ENCODE assay signal across 14 cellular contexts in the genomic region with DNA sequence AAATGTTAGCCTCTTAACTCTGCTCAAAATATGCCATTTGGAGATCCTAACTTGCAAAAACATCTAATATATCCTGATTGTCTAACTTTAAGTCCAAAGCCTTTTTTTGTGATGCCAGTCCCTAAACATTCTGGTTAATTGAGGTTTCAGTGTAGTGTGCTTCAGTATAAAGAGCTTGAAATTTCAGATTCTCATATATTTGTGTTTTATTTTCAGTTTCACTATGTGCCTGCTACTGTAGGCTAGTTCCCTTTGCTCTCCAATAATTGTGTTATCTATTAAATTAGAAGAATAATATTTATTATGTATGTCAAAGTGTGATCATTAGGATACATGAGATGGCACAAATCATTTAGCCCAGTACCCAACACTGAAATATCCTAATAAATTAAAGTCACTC.
DNase-seq lines count a peak whose midpoint lies in the region; ATAC-seq and TF ChIP-seq lines count a peak whose summit lies in the region.
"Had no signal": no experiment of that assay in that cellular context is flagged by ENCODE, and none has a peak within 500 bp of the region (broad histone marks: within the 10 kb centered on the region; RNA-seq: fewer than 3 reads in every experiment).

No MANE protein-coding gene starts in this region.

- H3K27me3 ChIP-seq in MM.1S (replicated peaks; ENCODE audit: insufficient read depth, low read length), result no peaks in the 10 kb centered on the region
- H3K27me3 ChIP-seq: BLaER1 treated with 17β-estradiol and CSF1 and Interleukin-3, amounts not matched to agents 10 nM and 100 nM had no signal

- no peaks in the 10 kb centered on the region for H3K79me2 ChIP-seq in MM.1S (ENCODE audit: low read length)

- no peaks in the 10 kb centered on the region for H3K9me2 ChIP-seq in MM.1S (replicated peaks; ENCODE audit: insufficient read depth, low read length)

- no peak overlapping the region for H3K4me2 ChIP-seq in MM.1S (ENCODE audit: low read depth, low read length)
- H3K4me2 ChIP-seq: BLaER1 treated with 17β-estradiol and CSF1 and Interleukin-3, amounts not matched to agents 10 nM and 100 nM had no signal

- H3K4me3 Mint-ChIP-seq in progenitor cell of endocrine pancreas (ENCODE audit: low read depth), result no peak overlapping the region
- H3K4me3 Mint-ChIP-seq: CD4-positive, CD25-positive, alpha-beta regulatory T cell had no signal

- no peaks in the 10 kb centered on the region for H3K4me1 Mint-ChIP-seq in progenitor cell of endocrine pancreas (ENCODE audit: low read depth)
- H3K4me1 Mint-ChIP-seq: CD4-positive, CD25-positive, alpha-beta regulatory T cell had no signal

- no peaks in the 10 kb centered on the region for H3K4me1 ChIP-seq in MM.1S (ENCODE audit: low read length)
- H3K4me1 ChIP-seq: BLaER1 treated with 17β-estradiol and CSF1 and Interleukin-3, amounts not matched to agents 10 nM and 100 nM; HAP-1 had no signal

- H4K20me1 ChIP-seq in MM.1S (ENCODE audit: insufficient read depth, low read length), result no peaks in the 10 kb centered on the region
- H4K20me1 ChIP-seq: BLaER1 treated with 17β-estradiol and CSF1 and Interleukin-3, amounts not matched to agents 10 nM and 100 nM had no signal

- ATAC-seq in GM18508 (IDR thresholded peaks at IDR 0.05; ENCODE audit: insufficient read depth, unreplicated experiment) (peak; percentile 53), GM21786 (IDR thresholded peaks at IDR 0.05; ENCODE audit: unreplicated experiment) (peak; percentile 53), GM18517 (IDR thresholded peaks at IDR 0.05; ENCODE audit: unreplicated experiment) (no peak), HG03378 (IDR thresholded peaks at IDR 0.05; ENCODE audit: unreplicated experiment) (no peak)
- ATAC-seq: K562 had no signal

- H2AFZ ChIP-seq in MM.1S (ENCODE audit: low read length), result no peak overlapping the region

- H3K27ac ChIP-seq in MM.1S (ENCODE audit: low read length), result no peak overlapping the region
- H3K27ac ChIP-seq: BLaER1 treated with 17β-estradiol and CSF1 and Interleukin-3, amounts not matched to agents 10 nM and 100 nM had no signal

- no peak overlapping the region for H3K9ac ChIP-seq in MM.1S (ENCODE audit: low read length)
- H3K9ac ChIP-seq: BLaER1 treated with 17β-estradiol and CSF1 and Interleukin-3, amounts not matched to agents 10 nM and 100 nM had no signal

- no peaks in the 10 kb centered on the region for H3K9me3 Mint-ChIP-seq in progenitor cell of endocrine pancreas (ENCODE audit: low read depth)
- H3K9me3 Mint-ChIP-seq: HFFc6 had no signal

- H3K36me3 ChIP-seq in MM.1S (replicated peaks; ENCODE audit: insufficient read depth, low read length), result no peaks in the 10 kb centered on the region
- H3K36me3 ChIP-seq: BLaER1 treated with 17β-estradiol and CSF1 and Interleukin-3, amounts not matched to agents 10 nM and 100 nM; HAP-1 had no signal

- H3K27ac Mint-ChIP-seq in progenitor cell of endocrine pancreas, result no peak overlapping the region
- H3K27ac Mint-ChIP-seq: CD4-positive, CD25-positive, alpha-beta regulatory T cell; HFFc6 had no signal

- no peaks in the 10 kb centered on the region for H3K27me3 Mint-ChIP-seq in progenitor cell of endocrine pancreas
- H3K27me3 Mint-ChIP-seq: CD4-positive, CD25-positive, alpha-beta regulatory T cell had no signal

- no peaks in the 10 kb centered on the region for H3F3A ChIP-seq in MM.1S (ENCODE audit: insufficient read depth, low read length)

- DNase-seq in MM.1S (peak; percentile 17), fibroblast of peridontal ligament (ENCODE audit: extremely low read depth) (peak; percentile 20), progenitor cell of endocrine pancreas (ENCODE audit: low spot score, unreplicated experiment) (no peak)
- DNase-seq: ACHN; CD4-positive, CD25-positive, alpha-beta regulatory T cell; DMS79 had no signal

- H3K36me3 Mint-ChIP-seq in progenitor cell of endocrine pancreas (ENCODE audit: insufficient read depth), result no peaks in the 10 kb centered on the region
- H3K36me3 Mint-ChIP-seq: CD4-positive, CD25-positive, alpha-beta regulatory T cell had no signal

- TF ChIP-seq CTCF in MM.1S (IDR thresholded peaks at IDR 0.05; ENCODE audit: low read length) (no peak), progenitor cell of endocrine pancreas (IDR thresholded peaks at IDR 0.05; ENCODE audit: unreplicated experiment) (no peak)

- no peaks in the 10 kb centered on the region for H3K9me3 ChIP-seq in MM.1S (replicated peaks; ENCODE audit: insufficient read depth, low read length)
- H3K9me3 ChIP-seq: HAP-1 had no signal

- no peak overlapping the region for H3K4me3 ChIP-seq in MM.1S (ENCODE audit: low read length)
- H3K4me3 ChIP-seq: BLaER1 treated with 17β-estradiol and CSF1 and Interleukin-3, amounts not matched to agents 10 nM and 100 nM; HAP-1; K562 had no signal

Comparison
In these comparisons a context has a peak if more than half of its experiments do, and no peak if none do; other contexts are left out.
1. ATAC-seq: peak in GM18508 (single experiment) and GM21786 (single experiment); none in GM18517 (single experiment) and HG03378 (single experiment).